Comparison of ENCODE assay signal across 36 cellular contexts in genomic region chr9:34669809-34670562, GRCh38. TPM values are rescaled to one million over a fixed set of nuclear protein-coding genes. Genes with fewer than 3 reads are reported as not detected.
"Had no signal": no experiment of that assay in that cellular context is flagged by ENCODE, and none has a peak within 500 bp of the region (broad histone marks: within the 10 kb centered on the region; RNA-seq: fewer than 3 reads in every experiment).

No MANE protein-coding gene starts in this region.

- H3K4me3 ChIP-seq: ascending aorta, breast epithelium, cardiac muscle cell, colonic mucosa, dorsolateral prefrontal cortex, esophagus muscularis mucosa, gastrocnemius medialis, heart left ventricle had no signal

- H3K9me3 ChIP-seq: ascending aorta, colonic mucosa, esophagus muscularis mucosa, gastrocnemius medialis had no signal

- H3K27ac Mint-ChIP-seq: activated B cell treated with CpG ODN at 0.5 μM for 24 hours; activated CD4-positive, alpha-beta memory T cell treated with anti-CD3 and anti-CD28 coated beads for 36 hours; activated CD4-positive, alpha-beta T cell treated with anti-CD3 and anti-CD28 coated beads for 36 hours; activated CD4-positive, alpha-beta T cell treated with anti-CD3 and anti-CD28 coated beads, Interleukin-2, amount 10 ng/mL, durations not matched to agents 24 days and 14 days; activated CD8-positive, alpha-beta memory T cell treated with anti-CD3 and anti-CD28 coated beads, Interleukin-2, amount 10 ng/mL, durations not matched to agents 7 days and 5 days; activated CD8-positive, alpha-beta T cell treated with anti-CD3 and anti-CD28 coated beads, Interleukin-2, amount 10 ng/mL, durations not matched to agents 7 days and 5 days; activated naive CD4-positive, alpha-beta T cell treated with anti-CD3 and anti-CD28 coated beads, Interleukin-2, amount 10 ng/mL, durations not matched to agents 7 days and 5 days; activated naive CD8-positive, alpha-beta T cell treated with anti-CD3 and anti-CD28 coated beads, Interleukin-2, amount 10 ng/mL, durations not matched to agents 7 days and 5 days; activated T-cell treated with anti-CD3 and anti-CD28 coated beads, Interleukin-2, amount 50 U/mL, for 24 hours; activated T-cell treated with anti-CD3 and anti-CD28 coated beads, Interleukin-2, amount 50 U/mL, for 72 hours; brain; dendritic cell treated with granulocyte-macrophage colony-stimulating factor and Interleukin-4, amounts not matched to agents 40 ng/mL and 50 ng/mL, for 4 days; T-helper 17 cell; T-helper 2 cell treated with Interferon-gamma antibody and Interleukin-4, amounts not matched to agents 5 μg/mL and 100 μg/mL, for 36 hours had no signal

- DNase-seq: activated B cell treated with CpG ODN at 0.5 μM for 24 hours; activated CD4-positive, alpha-beta memory T cell treated with anti-CD3 and anti-CD28 coated beads for 36 hours; activated CD4-positive, alpha-beta T cell treated with anti-CD3 and anti-CD28 coated beads for 36 hours; activated CD4-positive, alpha-beta T cell treated with anti-CD3 and anti-CD28 coated beads, Interleukin-2, amount 10 ng/mL, durations not matched to agents 24 days and 14 days; activated CD4-positive, CD25-positive, alpha-beta regulatory T cell treated with anti-CD3 and anti-CD28 coated beads, Interleukin-2, amount 50 U/mL, for 72 hours; activated CD8-positive, alpha-beta memory T cell treated with anti-CD3 and anti-CD28 coated beads, Interleukin-2, amount 10 ng/mL, durations not matched to agents 7 days and 5 days; activated CD8-positive, alpha-beta memory T cell treated with anti-CD3 and anti-CD28 coated beads, Interleukin-2, amount 50 U/mL, for 4 hours; activated CD8-positive, alpha-beta T cell treated with anti-CD3 and anti-CD28 coated beads, Interleukin-2, amount 10 ng/mL, durations not matched to agents 7 days and 5 days; activated gamma-delta T cell; activated naive CD4-positive, alpha-beta T cell; activated naive CD4-positive, alpha-beta T cell treated with anti-CD3 and anti-CD28 coated beads, Interleukin-2, amount 10 ng/mL, durations not matched to agents 7 days and 5 days; activated naive CD8-positive, alpha-beta T cell treated with anti-CD3 and anti-CD28 coated beads, Interleukin-2, amount 10 ng/mL, durations not matched to agents 7 days and 5 days; activated T-cell treated with anti-CD3 and anti-CD28 coated beads, Interleukin-2, amount 50 U/mL, for 24 hours; activated T-cell treated with anti-CD3 and anti-CD28 coated beads, Interleukin-2, amount 50 U/mL, for 72 hours; central memory CD4-positive, alpha-beta T cell; cerebellar nuclear complex; colonic mucosa; dorsolateral prefrontal cortex; effector memory CD4-positive, alpha-beta T cell; erythroblast; gastrocnemius medialis; glutamatergic neuron; T-helper 17 cell; T1000; WERI-Rb-1 had no signal

- H3K27me3 ChIP-seq: ascending aorta, breast epithelium, cardiac muscle cell, colonic mucosa, dorsolateral prefrontal cortex, esophagus muscularis mucosa, foreskin keratinocyte, gastrocnemius medialis, heart left ventricle had no signal

- ATAC-seq: activated CD4-positive, alpha-beta T cell treated with anti-CD3 and anti-CD28 coated beads for 36 hours; activated CD8-positive, alpha-beta memory T cell treated with anti-CD3 and anti-CD28 coated beads, Interleukin-2, amount 10 ng/mL, durations not matched to agents 7 days and 5 days; activated CD8-positive, alpha-beta T cell treated with anti-CD3 and anti-CD28 coated beads, Interleukin-2, amount 10 ng/mL, durations not matched to agents 7 days and 5 days; activated naive CD4-positive, alpha-beta T cell treated with anti-CD3 and anti-CD28 coated beads, Interleukin-2, amount 50 U/mL, for 72 hours; activated T-cell treated with anti-CD3 and anti-CD28 coated beads, Interleukin-2, amount 50 U/mL, for 72 hours; foreskin keratinocyte; gastrocnemius medialis; heart left ventricle; T-helper 17 cell had no signal

- H3K27ac ChIP-seq: ascending aorta, breast epithelium, cardiac muscle cell, colonic mucosa, dorsolateral prefrontal cortex, esophagus muscularis mucosa, gastrocnemius medialis, heart left ventricle, WERI-Rb-1 had no signal

- H3K4me1 ChIP-seq: breast epithelium, colonic mucosa, foreskin keratinocyte had no signal

- H3K9me3 Mint-ChIP-seq: activated CD4-positive, alpha-beta T cell treated with anti-CD3 and anti-CD28 coated beads, Interleukin-2, amount 10 ng/mL, durations not matched to agents 24 days and 14 days had no signal

- H3K4me3 Mint-ChIP-seq: activated B cell treated with CpG ODN at 0.5 μM for 24 hours; activated CD4-positive, alpha-beta memory T cell treated with anti-CD3 and anti-CD28 coated beads for 36 hours; activated CD4-positive, alpha-beta T cell treated with anti-CD3 and anti-CD28 coated beads for 36 hours; activated CD4-positive, alpha-beta T cell treated with anti-CD3 and anti-CD28 coated beads, Interleukin-2, amount 10 ng/mL, durations not matched to agents 24 days and 14 days; activated CD8-positive, alpha-beta memory T cell treated with anti-CD3 and anti-CD28 coated beads, Interleukin-2, amount 10 ng/mL, durations not matched to agents 7 days and 5 days; activated CD8-positive, alpha-beta T cell treated with anti-CD3 and anti-CD28 coated beads, Interleukin-2, amount 10 ng/mL, durations not matched to agents 7 days and 5 days; activated naive CD4-positive, alpha-beta T cell treated with anti-CD3 and anti-CD28 coated beads, Interleukin-2, amount 10 ng/mL, durations not matched to agents 7 days and 5 days; activated naive CD8-positive, alpha-beta T cell treated with anti-CD3 and anti-CD28 coated beads, Interleukin-2, amount 10 ng/mL, durations not matched to agents 7 days and 5 days; activated T-cell treated with anti-CD3 and anti-CD28 coated beads, Interleukin-2, amount 50 U/mL, for 24 hours; activated T-cell treated with anti-CD3 and anti-CD28 coated beads, Interleukin-2, amount 50 U/mL, for 72 hours; brain; dendritic cell treated with granulocyte-macrophage colony-stimulating factor and Interleukin-4, amounts not matched to agents 40 ng/mL and 50 ng/mL, for 4 days; T-helper 17 cell; T-helper 2 cell treated with Interferon-gamma antibody and Interleukin-4, amounts not matched to agents 5 μg/mL and 100 μg/mL, for 36 hours had no signal

- H3K27me3 Mint-ChIP-seq: activated B cell treated with CpG ODN at 0.5 μM for 24 hours; activated CD4-positive, alpha-beta memory T cell treated with anti-CD3 and anti-CD28 coated beads for 36 hours; activated CD4-positive, alpha-beta T cell treated with anti-CD3 and anti-CD28 coated beads for 36 hours; activated CD4-positive, alpha-beta T cell treated with anti-CD3 and anti-CD28 coated beads, Interleukin-2, amount 10 ng/mL, durations not matched to agents 24 days and 14 days; activated CD8-positive, alpha-beta memory T cell treated with anti-CD3 and anti-CD28 coated beads, Interleukin-2, amount 10 ng/mL, durations not matched to agents 7 days and 5 days; activated naive CD8-positive, alpha-beta T cell treated with anti-CD3 and anti-CD28 coated beads, Interleukin-2, amount 10 ng/mL, durations not matched to agents 7 days and 5 days; activated T-cell treated with anti-CD3 and anti-CD28 coated beads, Interleukin-2, amount 50 U/mL, for 24 hours; brain; dendritic cell treated with granulocyte-macrophage colony-stimulating factor and Interleukin-4, amounts not matched to agents 40 ng/mL and 50 ng/mL, for 4 days; T-helper 17 cell had no signal

RNA-seq across cellular contexts. Expression of gene CCL27, which starts 7.5 kb away (rescaled TPM):
- total RNA-seq: activated B cell treated with CpG ODN at 0.5 μM for 24 hours; activated CD8-positive, alpha-beta memory T cell treated with anti-CD3 and anti-CD28 coated beads, Interleukin-2, amount 10 ng/mL, durations not matched to agents 7 days and 5 days; activated CD8-positive, alpha-beta T cell treated with anti-CD3 and anti-CD28 coated beads, Interleukin-2, amount 10 ng/mL, durations not matched to agents 7 days and 5 days; breast epithelium; colonic mucosa; esophagus muscularis mucosa; T-helper 17 cell had no signal

RNA-seq across cellular contexts. Expression of gene CCL19, which starts 21.1 kb away (rescaled TPM):
- total RNA-seq: activated B cell treated with CpG ODN at 0.5 μM for 24 hours; activated CD4-positive, alpha-beta memory T cell treated with anti-CD3 and anti-CD28 coated beads for 36 hours; activated CD4-positive, alpha-beta T cell treated with anti-CD3 and anti-CD28 coated beads, Interleukin-2, amount 10 ng/mL, durations not matched to agents 24 days and 14 days; activated CD8-positive, alpha-beta memory T cell treated with anti-CD3 and anti-CD28 coated beads for 36 hours; activated CD8-positive, alpha-beta memory T cell treated with anti-CD3 and anti-CD28 coated beads, Interleukin-2, amount 10 ng/mL, durations not matched to agents 7 days and 5 days; activated CD8-positive, alpha-beta T cell treated with anti-CD3 and anti-CD28 coated beads, Interleukin-2, amount 10 ng/mL, durations not matched to agents 7 days and 5 days; activated naive CD4-positive, alpha-beta T cell treated with anti-CD3 and anti-CD28 coated beads, Interleukin-2, amount 50 U/mL, for 72 hours; activated naive CD8-positive, alpha-beta T cell treated with anti-CD3 and anti-CD28 coated beads, Interleukin-2, amount 10 ng/mL, durations not matched to agents 7 days and 5 days; activated T-cell treated with anti-CD3 and anti-CD28 coated beads, Interleukin-2, amount 50 U/mL, for 72 hours; cardiac muscle cell; foreskin keratinocyte; gastrocnemius medialis; T-helper 17 cell had no signal
- polyA plus RNA-seq: cardiac muscle cell, foreskin keratinocyte had no signal
